ENCODE assay signal across 22 cellular contexts in the genomic region with DNA sequence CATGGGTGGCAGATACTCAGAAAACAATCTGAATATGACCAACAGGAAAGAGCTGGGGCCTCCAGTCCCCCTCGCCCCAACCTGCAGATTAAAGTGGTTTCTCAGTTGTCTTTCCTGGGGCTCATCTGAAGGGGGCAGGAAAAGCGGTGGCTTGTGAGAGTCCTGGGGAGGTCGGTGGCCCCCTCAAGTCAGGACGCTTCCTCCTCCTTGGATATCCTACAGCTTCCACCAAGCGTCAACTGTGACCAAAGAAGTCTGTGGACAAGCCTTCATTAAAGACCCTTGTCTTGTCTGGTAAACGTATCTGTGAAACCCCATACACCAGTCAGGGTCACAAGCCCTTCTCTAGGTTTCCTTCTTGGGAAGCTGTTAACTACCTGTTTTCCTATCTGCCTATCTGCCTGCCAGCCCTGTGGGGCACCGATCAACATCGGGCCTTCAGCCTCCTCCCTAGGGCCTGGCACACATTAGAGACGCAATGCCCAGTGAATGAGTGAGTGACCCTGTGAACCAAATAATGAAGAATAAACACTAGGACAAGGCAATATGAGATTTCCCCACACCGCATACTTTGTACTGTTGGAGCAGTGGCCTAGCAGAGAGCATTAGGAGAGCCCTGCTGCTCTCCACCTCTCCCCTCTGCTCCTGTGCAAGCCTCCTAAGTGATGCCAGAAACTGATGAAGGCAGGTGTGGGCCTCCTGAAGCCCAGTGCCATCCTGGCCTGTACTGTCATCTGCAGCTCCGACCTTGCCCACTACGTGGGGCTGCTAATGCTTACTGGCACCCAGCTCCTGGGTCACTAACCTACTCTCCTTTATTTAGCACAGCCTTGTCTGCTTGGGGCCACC.
"Had no signal": no experiment of that assay in that cellular context is flagged by ENCODE, and none has a peak within 500 bp of the region (broad histone marks: within the 10 kb centered on the region; RNA-seq: fewer than 3 reads in every experiment).

No MANE protein-coding gene starts in this region.

- H3K36me3 ChIP-seq: MG63, SJSA1 had no signal

- H3K9me3 ChIP-seq: MG63, SJSA1 had no signal

- H3K4me1 ChIP-seq: SJSA1 had no signal

- DNase-seq: IMR-90, Karpas-422, KG1, MG63, NCI-H1092 treated with DMSO at 0.1 percent for 48 hours, NCI-H1436, NCI-H187, NCI-H2029, NCI-H2081 treated with DMSO at 0.1 percent for 48 hours, NCI-H2171, NCI-H226, NCI-H446, NCI-H510A, NCI-H524 treated with DMSO at 0.1 percent for 48 hours, NCI-H69, NCI-H774, Right ventricle myocardium superior, RPMI8226, SIG-M5 had no signal

- H3K4me3 ChIP-seq: MG63, SJSA1, SK-N-MC had no signal

- H3K27ac ChIP-seq: SJSA1, SK-N-MC had no signal

- FAIRE-seq: RCC 7860 had no signal

- H3K27me3 ChIP-seq: MG63, SJSA1 had no signal
